2 cellular contexts compared by ENCODE assay signal in the genomic region with DNA sequence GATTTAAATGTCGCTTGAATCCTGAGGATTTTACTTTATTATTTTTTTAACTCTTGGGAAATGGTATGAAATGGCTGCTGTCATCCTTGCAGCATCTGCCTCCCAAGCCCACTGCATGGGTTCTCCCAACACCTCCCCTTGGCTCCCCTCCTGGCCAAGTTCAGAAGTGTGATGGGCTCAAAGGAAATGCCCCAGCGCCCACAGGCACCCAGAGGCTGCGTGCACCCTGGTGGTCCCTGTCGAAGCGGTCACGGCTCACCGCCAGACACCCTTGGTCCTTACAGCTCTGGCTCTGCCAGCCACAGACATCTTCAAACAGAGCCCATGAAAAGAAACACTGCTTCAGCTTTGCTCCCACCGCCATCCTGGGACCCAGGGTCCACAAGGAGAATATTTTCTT.
TF ChIP-seq lines count a peak whose summit lies in the region.

No MANE protein-coding gene starts in this region.

TF ChIP-seq in HCT116, 20 proteins besides CTCF, POLR2A, EP300 and RAD21 (continued from another document):
- TF ChIP-seq, protein P1, sequence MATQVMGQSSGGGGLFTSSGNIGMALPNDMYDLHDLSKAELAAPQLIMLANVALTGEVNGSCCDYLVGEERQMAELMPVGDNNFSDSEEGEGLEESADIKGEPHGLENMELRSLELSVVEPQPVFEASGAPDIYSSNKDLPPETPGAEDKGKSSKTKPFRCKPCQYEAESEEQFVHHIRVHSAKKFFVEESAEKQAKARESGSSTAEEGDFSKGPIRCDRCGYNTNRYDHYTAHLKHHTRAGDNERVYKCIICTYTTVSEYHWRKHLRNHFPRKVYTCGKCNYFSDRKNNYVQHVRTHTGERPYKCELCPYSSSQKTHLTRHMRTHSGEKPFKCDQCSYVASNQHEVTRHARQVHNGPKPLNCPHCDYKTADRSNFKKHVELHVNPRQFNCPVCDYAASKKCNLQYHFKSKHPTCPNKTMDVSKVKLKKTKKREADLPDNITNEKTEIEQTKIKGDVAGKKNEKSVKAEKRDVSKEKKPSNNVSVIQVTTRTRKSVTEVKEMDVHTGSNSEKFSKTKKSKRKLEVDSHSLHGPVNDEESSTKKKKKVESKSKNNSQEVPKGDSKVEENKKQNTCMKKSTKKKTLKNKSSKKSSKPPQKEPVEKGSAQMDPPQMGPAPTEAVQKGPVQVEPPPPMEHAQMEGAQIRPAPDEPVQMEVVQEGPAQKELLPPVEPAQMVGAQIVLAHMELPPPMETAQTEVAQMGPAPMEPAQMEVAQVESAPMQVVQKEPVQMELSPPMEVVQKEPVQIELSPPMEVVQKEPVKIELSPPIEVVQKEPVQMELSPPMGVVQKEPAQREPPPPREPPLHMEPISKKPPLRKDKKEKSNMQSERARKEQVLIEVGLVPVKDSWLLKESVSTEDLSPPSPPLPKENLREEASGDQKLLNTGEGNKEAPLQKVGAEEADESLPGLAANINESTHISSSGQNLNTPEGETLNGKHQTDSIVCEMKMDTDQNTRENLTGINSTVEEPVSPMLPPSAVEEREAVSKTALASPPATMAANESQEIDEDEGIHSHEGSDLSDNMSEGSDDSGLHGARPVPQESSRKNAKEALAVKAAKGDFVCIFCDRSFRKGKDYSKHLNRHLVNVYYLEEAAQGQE (IDR thresholded peaks at IDR 0.05; ENCODE audit: low read depth), result no peak
- TF ChIP-seq TCF7L2 (IDR thresholded peaks at IDR 0.05; ENCODE audit: borderline replicate concordance, extremely low read depth, insufficient read depth, insufficient read length) (no peak), POLR2AphosphoS5 (IDR thresholded peaks at IDR 0.05; ENCODE audit: low read depth, low read length) (no peak), CBX3 (IDR thresholded peaks at IDR 0.05; ENCODE audit: low read depth) (no peak), EZH2phosphoT487 (IDR thresholded peaks at IDR 0.05; ENCODE audit: borderline replicate concordance) (no peak), ZFX (IDR thresholded peaks at IDR 0.05) (no peak), ELF1 (IDR thresholded peaks at IDR 0.05; ENCODE audit: borderline replicate concordance, low read depth) (no peak), FOSL1 (IDR thresholded peaks at IDR 0.05; ENCODE audit: low read depth) (no peak), CEBPB (IDR thresholded peaks at IDR 0.05; ENCODE audit: low read depth) (no peak), SP1 (IDR thresholded peaks at IDR 0.05; ENCODE audit: low read depth) (no peak)
- TF ChIP-seq, protein P2, sequence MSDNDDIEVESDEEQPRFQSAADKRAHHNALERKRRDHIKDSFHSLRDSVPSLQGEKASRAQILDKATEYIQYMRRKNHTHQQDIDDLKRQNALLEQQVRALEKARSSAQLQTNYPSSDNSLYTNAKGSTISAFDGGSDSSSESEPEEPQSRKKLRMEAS (IDR thresholded peaks at IDR 0.05), result no peak

TF ChIP-seq in SK-N-SH treated with all-trans-retinoic acid at 6 μM for 48 hours, 23 proteins besides CTCF, POLR2A, EP300 and RAD21 (continued from another document):
- TF ChIP-seq, protein P3, sequence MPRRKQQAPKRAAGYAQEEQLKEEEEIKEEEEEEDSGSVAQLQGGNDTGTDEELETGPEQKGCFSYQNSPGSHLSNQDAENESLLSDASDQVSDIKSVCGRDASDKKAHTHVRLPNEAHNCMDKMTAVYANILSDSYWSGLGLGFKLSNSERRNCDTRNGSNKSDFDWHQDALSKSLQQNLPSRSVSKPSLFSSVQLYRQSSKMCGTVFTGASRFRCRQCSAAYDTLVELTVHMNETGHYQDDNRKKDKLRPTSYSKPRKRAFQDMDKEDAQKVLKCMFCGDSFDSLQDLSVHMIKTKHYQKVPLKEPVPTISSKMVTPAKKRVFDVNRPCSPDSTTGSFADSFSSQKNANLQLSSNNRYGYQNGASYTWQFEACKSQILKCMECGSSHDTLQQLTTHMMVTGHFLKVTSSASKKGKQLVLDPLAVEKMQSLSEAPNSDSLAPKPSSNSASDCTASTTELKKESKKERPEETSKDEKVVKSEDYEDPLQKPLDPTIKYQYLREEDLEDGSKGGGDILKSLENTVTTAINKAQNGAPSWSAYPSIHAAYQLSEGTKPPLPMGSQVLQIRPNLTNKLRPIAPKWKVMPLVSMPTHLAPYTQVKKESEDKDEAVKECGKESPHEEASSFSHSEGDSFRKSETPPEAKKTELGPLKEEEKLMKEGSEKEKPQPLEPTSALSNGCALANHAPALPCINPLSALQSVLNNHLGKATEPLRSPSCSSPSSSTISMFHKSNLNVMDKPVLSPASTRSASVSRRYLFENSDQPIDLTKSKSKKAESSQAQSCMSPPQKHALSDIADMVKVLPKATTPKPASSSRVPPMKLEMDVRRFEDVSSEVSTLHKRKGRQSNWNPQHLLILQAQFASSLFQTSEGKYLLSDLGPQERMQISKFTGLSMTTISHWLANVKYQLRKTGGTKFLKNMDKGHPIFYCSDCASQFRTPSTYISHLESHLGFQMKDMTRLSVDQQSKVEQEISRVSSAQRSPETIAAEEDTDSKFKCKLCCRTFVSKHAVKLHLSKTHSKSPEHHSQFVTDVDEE (CRISPR knock-in tag; IDR thresholded peaks at IDR 0.05), result no peak
- TF ChIP-seq ZFP3 (CRISPR knock-in tag; IDR thresholded peaks at IDR 0.05) (no peak), ISL1 (CRISPR knock-in tag; IDR thresholded peaks at IDR 0.05) (no peak)
